In the genomic region with DNA sequence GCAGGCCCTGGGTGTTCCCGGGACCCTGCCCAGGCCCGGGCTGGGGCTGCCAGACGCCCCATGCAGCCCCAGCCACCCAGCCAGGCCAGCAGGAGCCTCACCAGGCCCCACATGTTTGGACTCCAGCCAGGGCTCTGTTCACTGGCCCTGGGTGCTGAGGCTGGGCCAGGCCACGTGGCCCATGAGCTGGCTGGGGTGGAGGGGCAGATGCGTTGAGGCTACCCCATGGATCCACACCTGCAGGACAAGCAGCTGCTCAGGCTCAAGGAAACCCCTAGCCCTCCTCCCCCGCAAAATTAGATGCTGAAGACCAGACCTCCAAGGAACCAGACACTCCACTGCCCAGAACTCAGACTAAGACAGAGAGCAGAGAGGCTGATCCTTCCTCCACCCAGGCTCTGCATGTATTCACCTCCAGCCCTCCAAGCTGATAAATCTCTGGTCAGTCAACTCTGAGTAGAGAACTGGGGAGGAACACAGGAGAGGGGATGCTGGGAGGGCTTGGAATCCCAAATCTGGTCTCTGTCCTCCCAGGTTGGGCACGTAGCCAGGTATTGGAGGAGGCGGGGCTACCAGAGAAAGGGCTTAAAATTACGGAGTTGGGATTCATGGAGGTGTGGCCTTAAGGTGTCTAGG, we compare ENCODE assay signal across 11 cellular contexts. TPM values are rescaled to one million over a fixed set of nuclear protein-coding genes. Genes with fewer than 3 reads are reported as not detected.
DNase-seq lines count a peak whose midpoint lies in the region; ATAC-seq and TF ChIP-seq lines count a peak whose summit lies in the region.
"Had no signal": no experiment of that assay in that cellular context is flagged by ENCODE, and none has a peak within 500 bp of the region (broad histone marks: within the 10 kb centered on the region; RNA-seq: fewer than 3 reads in every experiment).

No MANE protein-coding gene starts in this region.

- no peaks in the 10 kb centered on the region for H3K9me3 Mint-ChIP-seq in CD4-positive, alpha-beta T cell
- H3K9me3 Mint-ChIP-seq in brain = no peaks in the 10 kb centered on the region
- H3K9me3 Mint-ChIP-seq in natural killer cell treated with Interleukin-12 subunit alpha and Interleukin-12 subunit beta and Interleukin-15 and Interleukin-18, amount 100 ng/mL, for 72 hours = no peaks in the 10 kb centered on the region

- no peaks in the 10 kb centered on the region for H3K27me3 ChIP-seq in CD4-positive, alpha-beta T cell (ENCODE audit: control insufficient read depth, insufficient read depth, low read length)
- H3K27me3 ChIP-seq in brain microvascular endothelial cell (replicated peaks) = no peaks in the 10 kb centered on the region

- POLR2A ChIA-PET in CD4-positive, alpha-beta T cell (lab: Charles Lee) = interaction anchor here (0.8 to 2.3 kb wide), 4 partner anchors 49 to 74 kb away, joined by 3 to 9 read pairs (median 4); partner anchors contain the start of gene AJUBA
- POLR2A ChIA-PET in HEK293 (lab: Yijun Ruan, JAX) = interaction anchor here (0.9 to 2.1 kb wide), 6 partner anchors 12 to 75 kb away, joined by 3 to 8 read pairs (median 6); partner anchors contain the start of genes ACIN1 and AJUBA

- H3K27me3 Mint-ChIP-seq in CD4-positive, alpha-beta T cell = no peaks in the 10 kb centered on the region
- peaks cover 13% of the 10 kb centered on the region for H3K27me3 Mint-ChIP-seq in brain
- H3K27me3 Mint-ChIP-seq in natural killer cell treated with Interleukin-12 subunit alpha and Interleukin-12 subunit beta and Interleukin-15 and Interleukin-18, amount 100 ng/mL, for 72 hours = peaks cover 4 to 7% of the 10 kb centered on the region in 2 donors

- no peak for DNase-seq in CD4-positive, alpha-beta T cell
- no peak for DNase-seq in natural killer cell treated with Interleukin-12 subunit alpha and Interleukin-12 subunit beta and Interleukin-15 and Interleukin-18, amount 100 ng/mL, for 72 hours (ENCODE audit: low spot score)
- DNase-seq in NCI-H2107 (lab: John Stamatoyannopoulos, UW) = no peak
- DNase-seq in brain microvascular endothelial cell = no peak
- DNase-seq in NCI-H1417 treated with DMSO at 0.1 percent for 48 hours (lab: John Stamatoyannopoulos, UW) = no peak
- DNase-seq in activated CD4-positive, alpha-beta T cell treated with anti-CD3 and anti-CD28 coated beads, Interleukin-2, amount 50 U/mL, for 48 hours = no peak
- DNase-seq: GOT3, NCI-H510A treated with DMSO at 0.1 percent for 48 hours had no signal

- intact Hi-C loops in CD4-positive, alpha-beta T cell (cut with DNase I, micrococcal nuclease) = loop anchor here (1.0 to 5.0 kb wide), 4 partner anchors 21 to 483 kb away; partner anchors contain the start of gene PSMB5 (in 1 of the 2)

- peaks cover 18% of the 10 kb centered on the region for H3K4me1 Mint-ChIP-seq in CD4-positive, alpha-beta T cell (ENCODE audit: low read depth)
- H3K4me1 Mint-ChIP-seq in brain = peaks cover 30% of the 10 kb centered on the region
- peaks cover 23 to 24% of the 10 kb centered on the region in 2 donors for H3K4me1 Mint-ChIP-seq in natural killer cell treated with Interleukin-12 subunit alpha and Interleukin-12 subunit beta and Interleukin-15 and Interleukin-18, amount 100 ng/mL, for 72 hours (ENCODE audit: low read depth in 2 of 2)

- H3K9me3 ChIP-seq in CD4-positive, alpha-beta T cell (ENCODE audit: control insufficient read depth, low read length) = no peaks in the 10 kb centered on the region
- H3K9me3 ChIP-seq in HEK293 (ENCODE audit: control insufficient read depth, insufficient read depth, low read depth, low read length) = no peaks in the 10 kb centered on the region

- ATAC-seq in CD4-positive, alpha-beta T cell (ENCODE audit: poor library complexity) = no peak
- no peak for ATAC-seq in natural killer cell treated with Interleukin-12 subunit alpha and Interleukin-12 subunit beta and Interleukin-15 and Interleukin-18, amount 100 ng/mL, for 72 hours

- no peak overlapping the region for H3K27ac ChIP-seq in CD4-positive, alpha-beta T cell (ENCODE audit: low read depth, low read length)
- H3K27ac ChIP-seq in HEK293 (ENCODE audit: extremely low read depth, low read depth, low read length) (no peak overlapping the region; the same call in 1 of the 2 replicates), brain microvascular endothelial cell (no peak overlapping the region)

- peaks cover 37% of the 10 kb centered on the region for H3K36me3 Mint-ChIP-seq in CD4-positive, alpha-beta T cell (ENCODE audit: low read depth)
- H3K36me3 Mint-ChIP-seq in brain = peaks cover 14% of the 10 kb centered on the region
- H3K36me3 Mint-ChIP-seq in natural killer cell treated with Interleukin-12 subunit alpha and Interleukin-12 subunit beta and Interleukin-15 and Interleukin-18, amount 100 ng/mL, for 72 hours = peaks cover 6% of the 10 kb centered on the region

- peak overlapping the region; percentile 97 for H3K4me3 Mint-ChIP-seq in CD4-positive, alpha-beta T cell
- H3K4me3 Mint-ChIP-seq in brain = peak overlapping the region; percentile 85 to 93 (median 90)
- H3K4me3 Mint-ChIP-seq in natural killer cell treated with Interleukin-12 subunit alpha and Interleukin-12 subunit beta and Interleukin-15 and Interleukin-18, amount 100 ng/mL, for 72 hours = peak overlapping the region; percentile 88

- no peak for TF ChIP-seq CTCF in CD4-positive, alpha-beta T cell (IDR thresholded peaks at IDR 0.05)
- TF ChIP-seq CTCF in HEK293 (tag by site-specific recombination; IDR thresholded peaks at IDR 0.05) (no peak), brain (conservative IDR thresholded peaks at IDR 0.05) (no peak), brain microvascular endothelial cell (IDR thresholded peaks at IDR 0.05; ENCODE audit: low read depth, low read length, missing control alignments) (no peak)

- H3K36me3 ChIP-seq in HEK293 (ENCODE audit: control insufficient read depth in 2 of 2, insufficient read depth in 1 of 2, low read length in 2 of 2) (peaks cover 18 to 62% of the 10 kb centered on the region in 2 experiments), brain microvascular endothelial cell (replicated peaks) (peaks cover 22% of the 10 kb centered on the region)

- H3K4me3 ChIP-seq in HEK293 (ENCODE audit: low read depth, low read length) = no peak overlapping the region
- no peak overlapping the region for H3K4me3 ChIP-seq in brain microvascular endothelial cell (ENCODE audit: low read depth, low read length)

- H3K27ac Mint-ChIP-seq in CD4-positive, alpha-beta T cell = peak overlapping the region; percentile 45
- peak overlapping the region; percentile 84 to 91 (median 88) for H3K27ac Mint-ChIP-seq in brain
- H3K27ac Mint-ChIP-seq in natural killer cell treated with Interleukin-12 subunit alpha and Interleukin-12 subunit beta and Interleukin-15 and Interleukin-18, amount 100 ng/mL, for 72 hours = peak overlapping the region; percentile 42 to 63

- in situ Hi-C loops in brain microvascular endothelial cell (cut with HindIII; ENCODE audit: low pct_ligation_motif_present, low sequenced_read_pairs) = no loop called here

- peaks cover 4% of the 10 kb centered on the region; the same call in 1 of the 2 replicates for H3K4me1 ChIP-seq in HEK293 (ENCODE audit: control insufficient read depth, insufficient read depth, low read length)

- CTCF ChIA-PET in CD4-positive, alpha-beta T cell (lab: Charles Lee) = interaction anchor here (1.0 to 4.8 kb wide), 7 partner anchors 21 to 78 kb away, joined by 3 to 136 read pairs (median 14); no protein-coding TSS in a partner anchor
- CTCF ChIA-PET in HEK293 (lab: Yijun Ruan, JAX) = interaction anchor here (0.6 to 16.2 kb wide), 18 partner anchors 9 to 125 kb away, joined by 3 to 469 read pairs (median 4); partner anchors contain the start of gene AJUBA

TF ChIP-seq in HEK293, 187 proteins besides CTCF, POLR2A, EP300 and RAD21 (continues in another document):
- peak; percentile 37; the same call in 1 of the 2 replicates for TF ChIP-seq SP3 (tag by site-specific recombination; IDR thresholded peaks at IDR 0.05)
- TF ChIP-seq ZNF16 (tag by site-specific recombination; IDR thresholded peaks at IDR 0.05; ENCODE audit: low read depth) = no peak
- TF ChIP-seq ZNF398 (tag by site-specific recombination; IDR thresholded peaks at IDR 0.05) = no peak
- TF ChIP-seq ZNF660 (tag by site-specific recombination; IDR thresholded peaks at IDR 0.05) = no peak

RNA-seq across cellular contexts. Expression of gene CDH24, which starts 1.6 kb away (rescaled TPM):
- total RNA-seq in CD4-positive, alpha-beta T cell = 1 to 10 TPM; 3.3 to 3.7 TPM
- 18.8 TPM for polyA plus RNA-seq in brain (ENCODE audit: insufficient read depth, low read depth, low replicate concordance)
- total RNA-seq in natural killer cell treated with Interleukin-12 subunit alpha and Interleukin-12 subunit beta and Interleukin-15 and Interleukin-18, amount 100 ng/mL, for 72 hours = 1 to 10 TPM in 1 of 2 donors, under 1 TPM in 1; 0.73 to 1.0 TPM

RNA-seq across cellular contexts. Expression of gene PSMB11, which starts 13.7 kb away (rescaled TPM):
- total RNA-seq in CD4-positive, alpha-beta T cell = under 1 TPM; 0.16 to 0.31 TPM
- polyA plus RNA-seq in brain (ENCODE audit: insufficient read depth, low read depth, low replicate concordance) = not detected
- total RNA-seq in natural killer cell treated with Interleukin-12 subunit alpha and Interleukin-12 subunit beta and Interleukin-15 and Interleukin-18, amount 100 ng/mL, for 72 hours = not detected
- total RNA-seq: kidney epithelial cell had no signal

RNA-seq across cellular contexts. Expression of gene PSMB5, which starts 21.0 kb away (rescaled TPM):
- total RNA-seq in CD4-positive, alpha-beta T cell = 10 to 100 TPM; 20.1 to 24.5 TPM
- 234 TPM for polyA plus RNA-seq in brain (ENCODE audit: insufficient read depth, low read depth, low replicate concordance)
- 100 to 1,000 TPM; 102 to 121 TPM for total RNA-seq in natural killer cell treated with Interleukin-12 subunit alpha and Interleukin-12 subunit beta and Interleukin-15 and Interleukin-18, amount 100 ng/mL, for 72 hours

RNA-seq across cellular contexts. Expression of gene ACIN1, which starts 39.2 kb away (rescaled TPM):
- total RNA-seq in CD4-positive, alpha-beta T cell = 100 to 1,000 TPM; 282 to 288 TPM
- polyA plus RNA-seq in brain (ENCODE audit: insufficient read depth, low read depth, low replicate concordance) = 81.8 TPM
- total RNA-seq in natural killer cell treated with Interleukin-12 subunit alpha and Interleukin-12 subunit beta and Interleukin-15 and Interleukin-18, amount 100 ng/mL, for 72 hours = 100 to 1,000 TPM; 186 to 250 TPM

RNA-seq across cellular contexts. Expression of gene C14orf119, which starts 39.6 kb away (rescaled TPM):
- total RNA-seq in CD4-positive, alpha-beta T cell = 1 to 10 TPM; 3.1 to 3.9 TPM
- polyA plus RNA-seq in brain (ENCODE audit: insufficient read depth, low read depth, low replicate concordance) = 39.9 TPM
- 10 to 100 TPM; 41.2 to 55.2 TPM for total RNA-seq in natural killer cell treated with Interleukin-12 subunit alpha and Interleukin-12 subunit beta and Interleukin-15 and Interleukin-18, amount 100 ng/mL, for 72 hours

Comparison
In these comparisons a context has a peak if more than half of its experiments do, and no peak if none do; other contexts are left out.
1. RNA of gene PSMB5, which starts 21.0 kb away (total RNA-seq): 102 to 121 TPM in natural killer cell treated with Interleukin-12 subunit alpha and Interleukin-12 subunit beta and Interleukin-15 and Interleukin-18, amount 100 ng/mL, for 72 hours; 20.1 to 24.5 TPM in CD4-positive, alpha-beta T cell; every median in the first group is over 4 times any median in the second.
2. Peak in every context shown above with its lines, with median percentiles within 50 percentile points of each other: H3K27ac Mint-ChIP-seq and H3K4me3 Mint-ChIP-seq.